Comparison of ENCODE assay signal across 6 cellular contexts in genomic region chr22:38699784-38700183, GRCh38. TPM values are rescaled to one million over a fixed set of nuclear protein-coding genes. Genes with fewer than 3 reads are reported as not detected.
DNase-seq lines count a peak whose midpoint lies in the region; ATAC-seq and TF ChIP-seq lines count a peak whose summit lies in the region.

No MANE protein-coding gene starts in this region.

- H3K27ac Mint-ChIP-seq in activated naive CD4-positive, alpha-beta T cell treated with anti-CD3 and anti-CD28 coated beads, Interleukin-2, amount 10 ng/mL, durations not matched to agents 7 days and 5 days, result peak overlapping the region; percentile 93

- WGBS in esophagus muscularis mucosa, result 12% methylated on average over 6 of the region's 6 CpGs
- WGBS in smooth muscle cell (ENCODE audit: low lambda C conversion rate), result 17% methylated on average over 6 of the region's 6 CpGs

- H4K20me1 ChIP-seq in smooth muscle cell (ENCODE audit: low read depth), result peaks cover 46% of the 10 kb centered on the region

- peak overlapping the region; percentile 81 for H3K4me3 Mint-ChIP-seq in activated naive CD4-positive, alpha-beta T cell treated with anti-CD3 and anti-CD28 coated beads, Interleukin-2, amount 10 ng/mL, durations not matched to agents 7 days and 5 days

- TF ChIP-seq EP300 in esophagus muscularis mucosa (IDR thresholded peaks at IDR 0.05), result no peak

- H3K4me1 ChIP-seq in esophagus muscularis mucosa (peaks cover 50 to 68% (median 61%) of the 10 kb centered on the region in 4 donors), smooth muscle cell (ENCODE audit: low read depth) (peaks cover 33% of the 10 kb centered on the region)

- H3K9ac ChIP-seq in smooth muscle cell (ENCODE audit: low read depth), result peak overlapping the region; percentile 98

- no peak for TF ChIP-seq POLR2A in esophagus muscularis mucosa (IDR thresholded peaks at IDR 0.05; ENCODE audit: low read depth)

- no peaks in the 10 kb centered on the region for H3K36me3 ChIP-seq in esophagus muscularis mucosa
- no peaks in the 10 kb centered on the region for H3K36me3 ChIP-seq in smooth muscle cell (ENCODE audit: low read depth)

- intact Hi-C loops in esophagus muscularis mucosa (cut with DNase I), result no loop called here

- H3K27me3 ChIP-seq in esophagus muscularis mucosa (no peaks in the 10 kb centered on the region), smooth muscle cell (ENCODE audit: low read depth) (no peaks in the 10 kb centered on the region)

- H3K27ac ChIP-seq in esophagus muscularis mucosa (replicated peaks in 1 of 4), result peak overlapping the region; percentile 96 to 99 (median 98)
- peak overlapping the region; percentile 94 for H3K27ac ChIP-seq in smooth muscle cell (ENCODE audit: low read depth)

- no peak for ATAC-seq in HG03571 (IDR thresholded peaks at IDR 0.05; ENCODE audit: unreplicated experiment)

- peak overlapping the region; percentile 88 for H3K4me2 ChIP-seq in smooth muscle cell

- peaks cover 56% of the 10 kb centered on the region for H3K79me2 ChIP-seq in smooth muscle cell (ENCODE audit: low read depth)

- H3K4me3 ChIP-seq in esophagus muscularis mucosa (peak overlapping the region; percentile 71 to 95 (median 84)), smooth muscle cell (peak overlapping the region; percentile 96)

- H3K4me1 Mint-ChIP-seq in activated naive CD4-positive, alpha-beta T cell treated with anti-CD3 and anti-CD28 coated beads, Interleukin-2, amount 10 ng/mL, durations not matched to agents 7 days and 5 days, result peaks cover 66% of the 10 kb centered on the region

- H3K9me3 Mint-ChIP-seq in activated naive CD4-positive, alpha-beta T cell treated with anti-CD3 and anti-CD28 coated beads, Interleukin-2, amount 10 ng/mL, durations not matched to agents 7 days and 5 days, result no peaks in the 10 kb centered on the region

- H3K9me3 ChIP-seq in esophagus muscularis mucosa (no peaks in the 10 kb centered on the region), smooth muscle cell (replicated peaks; ENCODE audit: low read depth) (no peaks in the 10 kb centered on the region)

- peaks cover 35% of the 10 kb centered on the region for H3K36me3 Mint-ChIP-seq in activated naive CD4-positive, alpha-beta T cell treated with anti-CD3 and anti-CD28 coated beads, Interleukin-2, amount 10 ng/mL, durations not matched to agents 7 days and 5 days

- CTCF ChIA-PET in activated naive CD4-positive, alpha-beta T cell treated with anti-CD3 and anti-CD28 coated beads, Interleukin-2, amount 10 ng/mL, durations not matched to agents 7 days and 5 days (lab: Charles Lee), result interaction anchor here (1.3 to 4.7 kb wide), 2 partner anchors 9 to 17 kb away, joined by 3 to 30 read pairs; partner anchors contain the start of gene TOMM22

- no peak overlapping the region for H2AFZ ChIP-seq in smooth muscle cell (ENCODE audit: low read depth)

- peaks cover under 1% of the 10 kb centered on the region for H3F3A ChIP-seq in smooth muscle cell (ENCODE audit: low read depth)

- DNase-seq in activated naive CD4-positive, alpha-beta T cell treated with anti-CD3 and anti-CD28 coated beads, Interleukin-2, amount 10 ng/mL, durations not matched to agents 7 days and 5 days, result no peak
- no peak for DNase-seq in activated naive CD4-positive, alpha-beta T cell treated with anti-CD3 and anti-CD28 coated beads, Interleukin-2, amount 50 U/mL, for 16 hours
- DNase-seq in esophagus muscularis mucosa (ENCODE audit: extremely low spot score), result no peak
- DNase-seq in smooth muscle cell (lab: John Stamatoyannopoulos, UW; ENCODE audit: unreplicated experiment), result no peak
- DNase-seq in NCI-H748 treated with DMSO at 0.1 percent for 48 hours (lab: John Stamatoyannopoulos, UW), result no peak

- TF ChIP-seq CTCF in esophagus muscularis mucosa (IDR thresholded peaks at IDR 0.05) (no peak), smooth muscle cell (IDR thresholded peaks at IDR 0.05; ENCODE audit: borderline replicate concordance, insufficient read depth, poor library complexity, severe bottlenecking) (no peak)

- peaks cover 9% of the 10 kb centered on the region for H3K27me3 Mint-ChIP-seq in activated naive CD4-positive, alpha-beta T cell treated with anti-CD3 and anti-CD28 coated beads, Interleukin-2, amount 10 ng/mL, durations not matched to agents 7 days and 5 days

RNA-seq across cellular contexts. Expression of gene JOSD1, which starts 1.0 kb away (rescaled TPM):
- 10 to 100 TPM; 49.4 to 76.9 (median 59.4) TPM for total RNA-seq in esophagus muscularis mucosa
- 38.9 and 41.1 TPM in 2 replicates for total RNA-seq in smooth muscle cell
- 6.2 and 12.5 TPM in 2 replicates for polyA plus RNA-seq in smooth muscle cell

RNA-seq across cellular contexts. Expression of gene GTPBP1, which starts 6.0 kb away (rescaled TPM):
- 10 to 100 TPM; 35.7 to 62.5 (median 50.6) TPM for total RNA-seq in esophagus muscularis mucosa
- total RNA-seq in smooth muscle cell, result 15.8 and 25.3 TPM in 2 replicates
- 23.7 and 24.3 TPM in 2 replicates for polyA plus RNA-seq in smooth muscle cell

RNA-seq across cellular contexts. Expression of gene TOMM22, which starts 18.0 kb away (rescaled TPM):
- total RNA-seq in esophagus muscularis mucosa (10 to 100 TPM; 25.7 to 36.8 (median 32.2) TPM), smooth muscle cell (57.5 and 63.3 TPM in 2 replicates)
- 64.7 and 71.2 TPM in 2 replicates for polyA plus RNA-seq in smooth muscle cell

RNA-seq across cellular contexts. Expression of gene CBY1, which starts 43.3 kb away (rescaled TPM):
- 10 to 100 TPM; 25.2 to 36.9 (median 33.9) TPM for total RNA-seq in esophagus muscularis mucosa
- total RNA-seq in smooth muscle cell, result 12.3 and 16.4 TPM in 2 replicates
- 50.4 and 52.9 TPM in 2 replicates for polyA plus RNA-seq in smooth muscle cell

RNA-seq across cellular contexts. Expression of gene FAM227A, which starts 43.6 kb away (rescaled TPM):
- total RNA-seq in esophagus muscularis mucosa, result 1 to 10 TPM in 1 of 4 donors, under 1 TPM in 3; 0.33 to 2.9 (median 0.86) TPM
- total RNA-seq in smooth muscle cell, result 4.3 and 4.9 TPM in 2 replicates
- 1.5 and 3.8 TPM in 2 replicates for polyA plus RNA-seq in smooth muscle cell
